In genomic region chr19:33003424-33004024, GRCh38 we compare ENCODE assay signal across 1 cellular context. TPM values are rescaled to one million over a fixed set of nuclear protein-coding genes. Genes with fewer than 3 reads are reported as not detected.
"Had no signal": no experiment of that assay in that cellular context is flagged by ENCODE, and none has a peak within 500 bp of the region (broad histone marks: within the 10 kb centered on the region; RNA-seq: fewer than 3 reads in every experiment).

No MANE protein-coding gene starts in this region.

RNA-seq across cellular contexts. Expression of gene FAAP24, which starts 31.5 kb away (rescaled TPM):
- total RNA-seq: left ventricle myocardium superior had no signal
